8 cellular contexts compared by ENCODE assay signal in genomic region chr12:12560587-12561304, GRCh38. TPM values are rescaled to one million over a fixed set of nuclear protein-coding genes. Genes with fewer than 3 reads are reported as not detected.
DNase-seq lines count a peak whose midpoint lies in the region; ATAC-seq, FAIRE-seq and TF ChIP-seq lines count a peak whose summit lies in the region.

No MANE protein-coding gene starts in this region.

- peak overlapping the region; percentile 60 to 66 (median 60) for H3K4me3 ChIP-seq in right lobe of liver

- TF ChIP-seq CTCF in right lobe of liver (IDR thresholded peaks at IDR 0.05), result no peak

- FAIRE-seq in colon (lab: Jason Lieb, UNC), result peak; percentile 43

- H3K27me3 ChIP-seq in right lobe of liver, result no peaks in the 10 kb centered on the region

- peaks cover 0 to 29% (median 3%) of the 10 kb centered on the region in 4 donors for H3K4me1 ChIP-seq in right lobe of liver

- 7% methylated on average over 9 of the region's 9 CpGs for WGBS in right lobe of liver (ENCODE audit: insufficient coverage, low coverage, low lambda C conversion rate, missing lambda C conversion rate)

- intact Hi-C loops in right lobe of liver (cut with DNase I), result loop anchor here in 1 of 2 donors (10.0 kb wide), 2 partner anchors 134 to 186 kb away; partner anchors contain the start of gene GPR19

- H3K9me3 ChIP-seq in right lobe of liver, result no peaks in the 10 kb centered on the region

- no peaks in the 10 kb centered on the region for H3K36me3 ChIP-seq in right lobe of liver

- DNase-seq in activated CD8-positive, alpha-beta memory T cell treated with anti-CD3 and anti-CD28 coated beads for 1 hour (ENCODE audit: extremely low read depth in 1 of 2, low read depth in 1 of 2), result peak; percentile 18 to 27
- DNase-seq in activated CD8-positive, alpha-beta memory T cell treated with anti-CD3 and anti-CD28 coated beads, Interleukin-2, amount 50 U/mL, for 48 hours, result no peak
- DNase-seq in NCI-H2029 (lab: John Stamatoyannopoulos, UW) (peak; percentile 19), right lobe of liver (peak in 1 of 3 donors; percentile 73)
- peak; percentile 51 for DNase-seq in activated CD4-positive, CD25-positive, alpha-beta regulatory T cell treated with anti-CD3 and anti-CD28 coated beads, Interleukin-2, amount 50 U/mL, for 16 hours (ENCODE audit: low read depth, low spot score)
- DNase-seq in stimulated activated CD8-positive, alpha-beta memory T cell treated with anti-CD3 and anti-CD28 coated beads, Interleukin-12 subunit alpha, Interleukin-12 subunit beta, amount 100 ng/mL, for 4 hours (ENCODE audit: low read depth), result peak; percentile 14

- ATAC-seq in right lobe of liver, result peak; percentile 57 to 64 (median 59)
- no peak for ATAC-seq in HG03442 (IDR thresholded peaks at IDR 0.05; ENCODE audit: unreplicated experiment)

- H3K27ac ChIP-seq in right lobe of liver, result peak overlapping the region; percentile 100

- TF ChIP-seq POLR2A in right lobe of liver (IDR thresholded peaks at IDR 0.05), result peak; percentile 88

RNA-seq across cellular contexts. Expression of gene DUSP16, which starts 1.9 kb away (rescaled TPM):
- total RNA-seq in right lobe of liver, result 10 to 100 TPM; 41.9 to 74.2 (median 48.4) TPM

RNA-seq across cellular contexts. Expression of gene CREBL2, which starts 50.9 kb away (rescaled TPM):
- total RNA-seq in right lobe of liver, result 10 to 100 TPM; 24.3 to 28.5 (median 26.8) TPM
